ENCODE assay signal across 1 cellular context in genomic region chr9:96419691-96419969, GRCh38.
TF ChIP-seq lines count a peak whose summit lies in the region.

No MANE protein-coding gene starts in this region.

TF ChIP-seq in GM23338, 12 proteins besides CTCF, POLR2A, EP300 and RAD21 (continued from another document):
- TF ChIP-seq ETS1 (IDR thresholded peaks at IDR 0.05) (no peak), EZH2phosphoT487 (IDR thresholded peaks at IDR 0.05; ENCODE audit: unreplicated experiment) (no peak), EZH2 (IDR thresholded peaks at IDR 0.05; ENCODE audit: low read depth, unreplicated experiment) (no peak), POLR2AphosphoS5 (IDR thresholded peaks at IDR 0.05; ENCODE audit: low read depth) (no peak), REST (IDR thresholded peaks at IDR 0.05; ENCODE audit: unreplicated experiment) (no peak), ZNF114 (CRISPR knock-in tag; IDR thresholded peaks at IDR 0.05) (no peak)
